10 cellular contexts compared by ENCODE assay signal in the genomic region with DNA sequence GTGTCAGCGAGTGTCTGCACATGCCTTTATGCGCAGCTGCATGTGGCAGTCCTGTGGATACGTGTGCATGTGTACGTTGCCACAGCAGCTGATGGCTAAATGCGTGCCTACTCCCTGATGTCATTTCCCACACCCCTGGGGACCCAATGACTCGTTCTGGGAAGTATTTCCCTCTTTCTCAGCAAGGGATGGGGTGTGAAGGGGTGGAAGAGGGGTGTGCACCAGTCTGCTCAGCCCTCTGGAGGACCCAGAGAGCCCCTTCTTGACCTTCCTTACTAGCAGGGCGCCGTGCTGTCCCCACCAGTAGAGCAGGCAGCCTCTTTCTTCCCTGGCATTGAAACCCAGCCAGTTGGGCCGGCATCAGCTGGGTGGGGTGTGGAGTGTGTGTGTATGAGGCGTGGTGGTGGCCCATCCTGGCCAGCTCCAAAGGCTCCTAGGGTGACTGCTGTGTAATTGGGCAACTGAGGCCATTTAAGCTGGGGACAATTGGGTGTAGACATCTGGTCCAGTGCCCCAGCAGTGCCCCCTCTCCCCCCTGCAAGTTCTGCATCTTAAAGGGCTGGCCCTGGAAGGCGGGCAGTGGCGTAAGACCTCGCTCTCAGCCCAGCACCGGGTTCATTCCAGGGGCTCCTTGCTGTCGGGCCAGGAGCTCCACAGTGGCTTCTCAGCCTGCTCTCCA. TPM values are rescaled to one million over a fixed set of nuclear protein-coding genes. Genes with fewer than 3 reads are reported as not detected.
DNase-seq lines count a peak whose midpoint lies in the region; ATAC-seq, FAIRE-seq and TF ChIP-seq lines count a peak whose summit lies in the region.
"Had no signal": no experiment of that assay in that cellular context is flagged by ENCODE, and none has a peak within 500 bp of the region (broad histone marks: within the 10 kb centered on the region; RNA-seq: fewer than 3 reads in every experiment).

No MANE protein-coding gene starts in this region.

- POLR2A ChIA-PET in HepG2 (lab: Yijun Ruan, JAX): interaction anchor here (1.1 to 1.5 kb wide), 4 partner anchors 16 to 27 kb away, joined by 3 to 7 read pairs (median 4); a partner anchor contains a TSS

- CTCF ChIA-PET in mammary epithelial cell (lab: Charles Lee; ENCODE audit: low non-redundant PET): interaction anchor here (0.5 kb wide), 1 partner anchor 19 kb away, joined by 4 read pairs; no protein-coding TSS in a partner anchor
- CTCF ChIA-PET in HepG2 (lab: Yijun Ruan, JAX; ENCODE audit: low intra/inter-chr PET ratio, low total read pairs): no interaction called here

- peak overlapping the region; percentile 66 for H3K9ac ChIP-seq in mammary epithelial cell (ENCODE audit: insufficient read depth, low read length)
- no peak overlapping the region for H3K9ac ChIP-seq in HepG2 (ENCODE audit: insufficient read depth, low read depth, low read length)

- H3K4me2 ChIP-seq in mammary epithelial cell (ENCODE audit: insufficient read depth, low read depth, low read length) (peak overlapping the region; percentile 28), HepG2 (ENCODE audit: low read depth, low read length) (peak overlapping the region; percentile 40)

- TF ChIP-seq EP300 in HepG2 (IDR thresholded peaks at IDR 0.05; ENCODE audit: low read depth in 2 of 2, low read length in 2 of 2) (no peak; a peak in 1 of 4 replicates), HepG2 (CRISPR knock-in tag; IDR thresholded peaks at IDR 0.05; ENCODE audit: borderline replicate concordance) (no peak)

- H3K79me2 ChIP-seq in mammary epithelial cell (ENCODE audit: insufficient read depth, low read length) (peaks cover 21% of the 10 kb centered on the region), HepG2 (ENCODE audit: insufficient read depth, low read length) (no peaks in the 10 kb centered on the region)

- TF ChIP-seq POLR2A in HepG2 (IDR thresholded peaks at IDR 0.05; ENCODE audit: insufficient read depth in 1 of 2, low read depth in 2 of 2, low read length in 2 of 2): no peak

- TF ChIP-seq RAD21 in HepG2 (CRISPR knock-in tag; IDR thresholded peaks at IDR 0.05): no peak

- H3K27me3 ChIP-seq in mammary epithelial cell (ENCODE audit: insufficient read depth, low read length) (no peaks in the 10 kb centered on the region), HepG2 (ENCODE audit: control insufficient read depth in 1 of 2, insufficient read depth in 2 of 2, low read length in 2 of 2) (0 out of 5 replicates have a peak, but pooled peaks cover 2 to 9% of the 10 kb centered on the region in 2 experiments)

- in situ Hi-C loops in mammary epithelial cell (cut with MboI; ENCODE audit: low sequenced_read_pairs in 2 of 2): no loop called here
- in situ Hi-C loops in HepG2 (cut with HindIII; ENCODE audit: extremely low pct_ligation_motif_present, low pct_unique_long_range_greater_than_20kb): no loop called here

- H3K27ac ChIP-seq in mammary epithelial cell (ENCODE audit: insufficient read depth, low read depth, low read length) (peak overlapping the region; percentile 98), HepG2 (ENCODE audit: extremely low read length, insufficient read depth, low read length) (no peak overlapping the region), urinary bladder (ENCODE audit: low read depth) (peak overlapping the region; percentile 61)
- H3K27ac ChIP-seq: C4-2B had no signal

- H3K9me3 ChIP-seq in mammary epithelial cell (replicated peaks; ENCODE audit: insufficient read depth, low read length) (no peaks in the 10 kb centered on the region), HepG2 (ENCODE audit: low read length) (no peaks in the 10 kb centered on the region)

- H3K4me1 ChIP-seq in mammary epithelial cell (ENCODE audit: insufficient read depth, low read length): peaks cover 61% of the 10 kb centered on the region
- H3K4me1 ChIP-seq in HepG2 (ENCODE audit: insufficient read depth, low read length): peaks cover 43% of the 10 kb centered on the region
- no peaks in the 10 kb centered on the region for H3K4me1 ChIP-seq in urinary bladder (ENCODE audit: insufficient read depth)

- H4K20me1 ChIP-seq in mammary epithelial cell (ENCODE audit: insufficient read depth, low read length): no peaks in the 10 kb centered on the region
- H4K20me1 ChIP-seq in HepG2 (ENCODE audit: insufficient read depth, low read length): no peaks in the 10 kb centered on the region

- dilution Hi-C loops in mammary epithelial cell (cut with HindIII; ENCODE audit: low sequenced_read_pairs): no loop called here

- H3K4me3 ChIP-seq in mammary epithelial cell (replicated peaks in 1 of 3; ENCODE audit: insufficient read depth in 1 of 3, low read depth in 2 of 3, low read length in 3 of 3) (no peak overlapping the region), HepG2 (replicated peaks in 1 of 3; ENCODE audit: insufficient read depth in 1 of 3, low read depth in 2 of 3, low read length in 3 of 3) (no peak overlapping the region), urinary bladder (ENCODE audit: low read depth, low read length) (no peak overlapping the region)

- BruUV-seq in mammary epithelial cell (replicated peaks; lab: Mats Ljungman, UMichigan): TSS peak; percentile 76
- BruUV-seq in HepG2 (replicated peaks; lab: Mats Ljungman, UMichigan): no TSS peak

- H3K36me3 ChIP-seq in mammary epithelial cell (ENCODE audit: insufficient read depth, low read length) (peaks cover 2% of the 10 kb centered on the region), HepG2 (replicated peaks in 1 of 2; ENCODE audit: control insufficient read depth in 1 of 2, insufficient read depth in 2 of 2, low read length in 2 of 2) (no peaks in the 10 kb centered on the region), urinary bladder (ENCODE audit: insufficient read depth) (no peaks in the 10 kb centered on the region)

- WGBS in mammary epithelial cell (ENCODE audit: low coverage, missing lambda C conversion rate): 18% methylated on average over 9 of the region's 15 CpGs
- WGBS in HepG2 (ENCODE audit: low lambda C conversion rate): 44% methylated on average over 7 of the region's 15 CpGs
- WGBS in urinary bladder: 63% methylated on average over 15 of the region's 15 CpGs

- no peak; the same call in 1 of the 3 replicates for ATAC-seq in HepG2
- ATAC-seq in GM21423 (IDR thresholded peaks at IDR 0.05; ENCODE audit: unreplicated experiment): no peak
- ATAC-seq: stimulated activated naive CD8-positive, alpha-beta T cell treated with anti-CD3 and anti-CD28 coated beads, Interleukin-15, amount 100 ng/mL, for 72 hours had no signal

- FAIRE-seq in HepG2 (lab: Jason Lieb, UNC): no peak

- H2AFZ ChIP-seq in mammary epithelial cell (ENCODE audit: low read depth, low read length) (no peak overlapping the region), HepG2 (ENCODE audit: low read length) (no peak overlapping the region)

- intact Hi-C loops in mammary epithelial cell (cut with micrococcal nuclease): loop anchor here (5.0 to 10.0 kb wide), 2 partner anchors 300 to 462 kb away; a partner anchor contains a TSS
- intact Hi-C loops in HepG2 (cut with micrococcal nuclease; ENCODE audit: unreplicated experiment): no loop called here

- DNase-seq in NCI-H2171 treated with DMSO at 0.1 percent for 48 hours (lab: John Stamatoyannopoulos, UW): peak; percentile 11
- no peak for DNase-seq in NCI-H2171 (lab: John Stamatoyannopoulos, UW)
- DNase-seq in mammary epithelial cell: peak; percentile 99
- DNase-seq in HepG2 (ENCODE audit: low spot score): peak; percentile 37
- DNase-seq in activated naive CD4-positive, alpha-beta T cell treated with anti-CD3 and anti-CD28 coated beads, Interleukin-2, amount 50 U/mL, for 16 hours: no peak
- DNase-seq in NCI-H510A treated with DMSO at 0.1 percent for 48 hours (lab: John Stamatoyannopoulos, UW): no peak
- DNase-seq: stimulated activated naive CD8-positive, alpha-beta T cell treated with anti-CD3 and anti-CD28 coated beads, Interleukin-15, amount 100 ng/mL, for 72 hours had no signal

- no peak for TF ChIP-seq CTCF in mammary epithelial cell (conservative IDR thresholded peaks at IDR 0.05 in 1 of 2, IDR thresholded peaks at IDR 0.05 in 1 of 2; ENCODE audit: extremely low read depth in 1 of 2, insufficient read depth in 1 of 2, low read depth in 1 of 2, low read length in 2 of 2)
- TF ChIP-seq CTCF in HepG2 (CRISPR knock-in tag; IDR thresholded peaks at IDR 0.05): no peak

RNA-seq across cellular contexts. Expression of a gene that starts 19.2 kb away (rescaled TPM):
- total RNA-seq in mammary epithelial cell (10 to 100 TPM; 28.2 to 41.4 TPM), HepG2 (2016; rRNA removed; fragmentation: Illumina TruSeq; extraction: Trizol) (10.8 and 11.0 TPM in 2 replicates), urinary bladder (11.1 TPM)
- polyA plus RNA-seq in mammary epithelial cell (24.0 TPM), HepG2 (2011; rRNA removed) (11.6 and 18.9 TPM in 2 replicates), urinary bladder (25.8 TPM)
- 50.4 TPM for polyA minus RNA-seq in mammary epithelial cell
- total RNA-seq in HepG2 (2016; cell fraction: cytosol; rRNA removed; fragmentation: Illumina TruSeq; extraction: Trizol; ENCODE audit: low read depth): 0.71 and 0.91 TPM in 2 replicates
- total RNA-seq in HepG2 (2016; cell fraction: insoluble cytoplasmic fraction; rRNA removed; fragmentation: Illumina TruSeq; extraction: Trizol): 7.9 and 10.3 TPM in 2 replicates
- 3.9 and 4.8 TPM in 2 replicates for total RNA-seq in HepG2 (2016; cell fraction: membrane; rRNA removed; fragmentation: Illumina TruSeq; extraction: Trizol)
- total RNA-seq in HepG2 (2016; cell fraction: nucleus; rRNA removed; fragmentation: Illumina TruSeq; extraction: Trizol): 10.1 and 11.4 TPM in 2 replicates
- 9.3 and 11.8 TPM in 2 replicates for polyA plus RNA-seq in HepG2 (2011; cell fraction: cytosol; rRNA removed)
- 50.4 and 52.6 TPM in 2 replicates for polyA plus RNA-seq in HepG2 (2011; cell fraction: nucleus; rRNA removed)
- polyA plus RNA-seq in HepG2 (2012): 12.7 and 13.6 TPM in 2 replicates
- 0.63 and 0.86 TPM in 2 replicates for polyA plus RNA-seq in HepG2 (2016; cell fraction: cytosol; fragmentation: Illumina TruSeq; extraction: Trizol; ENCODE audit: low read depth)
- polyA plus RNA-seq in HepG2 (2016; cell fraction: insoluble cytoplasmic fraction; fragmentation: Illumina TruSeq; extraction: Trizol; ENCODE audit: low read depth): 9.7 and 12.3 TPM in 2 replicates
- polyA plus RNA-seq in HepG2 (2016; cell fraction: membrane; fragmentation: Illumina TruSeq; extraction: Trizol; ENCODE audit: low read depth): 2.5 and 3.6 TPM in 2 replicates
- 19.1 and 19.2 TPM in 2 replicates for polyA plus RNA-seq in HepG2 (2016; cell fraction: nucleus; fragmentation: Illumina TruSeq; extraction: Trizol; ENCODE audit: insufficient read depth, low read depth)
- 26.7 and 38.9 TPM in 2 replicates for polyA minus RNA-seq in HepG2 (2011; rRNA and poly(A)+ RNA removed; ENCODE audit: low replicate concordance)
- 13.9 and 19.9 TPM in 2 replicates for polyA minus RNA-seq in HepG2 (2011; cell fraction: cytosol; rRNA and poly(A)+ RNA removed)
- polyA minus RNA-seq in HepG2 (2011; cell fraction: nucleus; rRNA and poly(A)+ RNA removed): 21.4 and 25.6 TPM in 2 replicates

RNA-seq across cellular contexts. Expression of a gene that starts 26.9 kb away (rescaled TPM):
- total RNA-seq in mammary epithelial cell (10 to 100 TPM; 46.5 to 62.8 TPM), HepG2 (2016; rRNA removed; fragmentation: Illumina TruSeq; extraction: Trizol) (143 and 165 TPM in 2 replicates), urinary bladder (30.1 TPM)
- polyA plus RNA-seq in mammary epithelial cell (113 TPM), HepG2 (2011; rRNA removed) (38.3 and 40.4 TPM in 2 replicates), urinary bladder (62.5 TPM)
- 22.7 TPM for polyA minus RNA-seq in mammary epithelial cell
- total RNA-seq in HepG2 (2016; cell fraction: cytosol; rRNA removed; fragmentation: Illumina TruSeq; extraction: Trizol; ENCODE audit: low read depth): 53.3 and 58.3 TPM in 2 replicates
- 140 and 190 TPM in 2 replicates for total RNA-seq in HepG2 (2016; cell fraction: insoluble cytoplasmic fraction; rRNA removed; fragmentation: Illumina TruSeq; extraction: Trizol)
- 89.4 and 101 TPM in 2 replicates for total RNA-seq in HepG2 (2016; cell fraction: membrane; rRNA removed; fragmentation: Illumina TruSeq; extraction: Trizol)
- total RNA-seq in HepG2 (2016; cell fraction: nucleus; rRNA removed; fragmentation: Illumina TruSeq; extraction: Trizol): 53.0 and 64.9 TPM in 2 replicates
- polyA plus RNA-seq in HepG2 (2011; cell fraction: cytosol; rRNA removed): 55.6 and 80.6 TPM in 2 replicates
- 36.4 and 36.8 TPM in 2 replicates for polyA plus RNA-seq in HepG2 (2011; cell fraction: nucleus; rRNA removed)
- polyA plus RNA-seq in HepG2 (2012): 33.6 and 51.6 TPM in 2 replicates
- polyA plus RNA-seq in HepG2 (2016; cell fraction: cytosol; fragmentation: Illumina TruSeq; extraction: Trizol; ENCODE audit: low read depth): 32.6 and 40.1 TPM in 2 replicates
- polyA plus RNA-seq in HepG2 (2016; cell fraction: insoluble cytoplasmic fraction; fragmentation: Illumina TruSeq; extraction: Trizol; ENCODE audit: low read depth): 146 and 162 TPM in 2 replicates
- 51.8 and 60.0 TPM in 2 replicates for polyA plus RNA-seq in HepG2 (2016; cell fraction: membrane; fragmentation: Illumina TruSeq; extraction: Trizol; ENCODE audit: low read depth)
- polyA plus RNA-seq in HepG2 (2016; cell fraction: nucleus; fragmentation: Illumina TruSeq; extraction: Trizol; ENCODE audit: insufficient read depth, low read depth): 76.9 and 83.4 TPM in 2 replicates
- polyA minus RNA-seq in HepG2 (2011; rRNA and poly(A)+ RNA removed; ENCODE audit: low replicate concordance): 38.2 and 47.6 TPM in 2 replicates
- 32.0 and 35.4 TPM in 2 replicates for polyA minus RNA-seq in HepG2 (2011; cell fraction: cytosol; rRNA and poly(A)+ RNA removed)
- 17.8 and 21.0 TPM in 2 replicates for polyA minus RNA-seq in HepG2 (2011; cell fraction: nucleus; rRNA and poly(A)+ RNA removed)

RNA-seq across cellular contexts. Expression of a gene that starts 41.4 kb away (rescaled TPM):
- total RNA-seq in mammary epithelial cell: 10 to 100 TPM; 16.5 to 21.5 TPM
- 20.3 TPM for polyA plus RNA-seq in mammary epithelial cell
- polyA minus RNA-seq in mammary epithelial cell: 19.6 TPM
- total RNA-seq in HepG2 (2016; rRNA removed; fragmentation: Illumina TruSeq; extraction: Trizol): 16.4 and 18.3 TPM in 2 replicates
- 6.8 and 7.2 TPM in 2 replicates for total RNA-seq in HepG2 (2016; cell fraction: cytosol; rRNA removed; fragmentation: Illumina TruSeq; extraction: Trizol; ENCODE audit: low read depth)
- total RNA-seq in HepG2 (2016; cell fraction: insoluble cytoplasmic fraction; rRNA removed; fragmentation: Illumina TruSeq; extraction: Trizol): 15.6 and 16.3 TPM in 2 replicates
- total RNA-seq in HepG2 (2016; cell fraction: membrane; rRNA removed; fragmentation: Illumina TruSeq; extraction: Trizol): 12.1 and 13.5 TPM in 2 replicates
- total RNA-seq in HepG2 (2016; cell fraction: nucleus; rRNA removed; fragmentation: Illumina TruSeq; extraction: Trizol): 6.7 and 7.2 TPM in 2 replicates
- 7.6 and 9.0 TPM in 2 replicates for polyA plus RNA-seq in HepG2 (2011; rRNA removed)
- polyA plus RNA-seq in HepG2 (2011; cell fraction: cytosol; rRNA removed): 6.7 and 7.3 TPM in 2 replicates
- polyA plus RNA-seq in HepG2 (2011; cell fraction: nucleus; rRNA removed): 4.2 and 4.4 TPM in 2 replicates
- 6.0 and 8.6 TPM in 2 replicates for polyA plus RNA-seq in HepG2 (2012)
- polyA plus RNA-seq in HepG2 (2016; cell fraction: cytosol; fragmentation: Illumina TruSeq; extraction: Trizol; ENCODE audit: low read depth): 4.4 and 6.8 TPM in 2 replicates
- 19.3 and 20.4 TPM in 2 replicates for polyA plus RNA-seq in HepG2 (2016; cell fraction: insoluble cytoplasmic fraction; fragmentation: Illumina TruSeq; extraction: Trizol; ENCODE audit: low read depth)
- 8.3 and 9.4 TPM in 2 replicates for polyA plus RNA-seq in HepG2 (2016; cell fraction: membrane; fragmentation: Illumina TruSeq; extraction: Trizol; ENCODE audit: low read depth)
- 10.9 and 12.9 TPM in 2 replicates for polyA plus RNA-seq in HepG2 (2016; cell fraction: nucleus; fragmentation: Illumina TruSeq; extraction: Trizol; ENCODE audit: insufficient read depth, low read depth)
- 5.9 and 26.5 TPM in 2 replicates for polyA minus RNA-seq in HepG2 (2011; rRNA and poly(A)+ RNA removed; ENCODE audit: low replicate concordance)
- polyA minus RNA-seq in HepG2 (2011; cell fraction: cytosol; rRNA and poly(A)+ RNA removed): 4.9 and 5.9 TPM in 2 replicates
- polyA minus RNA-seq in HepG2 (2011; cell fraction: nucleus; rRNA and poly(A)+ RNA removed): 8.1 and 9.9 TPM in 2 replicates
- 25.1 TPM for total RNA-seq in urinary bladder
- polyA plus RNA-seq in urinary bladder: 23.6 TPM

RNA-seq across cellular contexts. Expression of a gene that starts 45.7 kb away (rescaled TPM):
- total RNA-seq in mammary epithelial cell: 10 to 100 TPM in 1 of 2 donors, 1 to 10 TPM in 1; 3.6 to 28.5 TPM
- 5.9 TPM for polyA plus RNA-seq in mammary epithelial cell
- polyA minus RNA-seq in mammary epithelial cell: 15.3 TPM
- total RNA-seq in HepG2 (2016; rRNA removed; fragmentation: Illumina TruSeq; extraction: Trizol): 0.03 and 0.04 TPM in 2 replicates
- total RNA-seq in HepG2 (2016; cell fraction: cytosol; rRNA removed; fragmentation: Illumina TruSeq; extraction: Trizol; ENCODE audit: low read depth): not detected in 2 replicates
- total RNA-seq in HepG2 (2016; cell fraction: insoluble cytoplasmic fraction; rRNA removed; fragmentation: Illumina TruSeq; extraction: Trizol): 0.01 and 0.02 TPM in 2 replicates
- not detected in 2 replicates for total RNA-seq in HepG2 (2016; cell fraction: membrane; rRNA removed; fragmentation: Illumina TruSeq; extraction: Trizol)
- total RNA-seq in HepG2 (2016; cell fraction: nucleus; rRNA removed; fragmentation: Illumina TruSeq; extraction: Trizol): 0.06 and 0.09 TPM in 2 replicates
- polyA plus RNA-seq in HepG2 (2011; rRNA removed): 0.01 and 0.03 TPM in 2 replicates
- polyA plus RNA-seq in HepG2 (2011; cell fraction: cytosol; rRNA removed): 0.01 TPM in 2 replicates
- polyA plus RNA-seq in HepG2 (2011; cell fraction: nucleus; rRNA removed): 0.14 and 0.19 TPM in 2 replicates
- polyA plus RNA-seq in HepG2 (2012): 0.03 and 0.04 TPM in 2 replicates
- not detected in 2 replicates for polyA plus RNA-seq in HepG2 (2016; cell fraction: cytosol; fragmentation: Illumina TruSeq; extraction: Trizol; ENCODE audit: low read depth)
- polyA plus RNA-seq in HepG2 (2016; cell fraction: insoluble cytoplasmic fraction; fragmentation: Illumina TruSeq; extraction: Trizol; ENCODE audit: low read depth): not detected in 2 replicates
- polyA plus RNA-seq in HepG2 (2016; cell fraction: membrane; fragmentation: Illumina TruSeq; extraction: Trizol; ENCODE audit: low read depth): not detected in 2 replicates
- not detected in 2 replicates for polyA plus RNA-seq in HepG2 (2016; cell fraction: nucleus; fragmentation: Illumina TruSeq; extraction: Trizol; ENCODE audit: insufficient read depth, low read depth)
- polyA minus RNA-seq in HepG2 (2011; rRNA and poly(A)+ RNA removed; ENCODE audit: low replicate concordance): 0.08 and 24.5 TPM in 2 replicates
- 0.18 TPM in 1 of 2 replicates, not detected in the other for polyA minus RNA-seq in HepG2 (2011; cell fraction: cytosol; rRNA and poly(A)+ RNA removed)
- 0.12 and 0.13 TPM in 2 replicates for polyA minus RNA-seq in HepG2 (2011; cell fraction: nucleus; rRNA and poly(A)+ RNA removed)
- total RNA-seq in urinary bladder: 30.6 TPM
- polyA plus RNA-seq in urinary bladder: 63.8 TPM

Comparison
In these comparisons a context has a peak if more than half of its experiments do, and no peak if none do; other contexts are left out.
1. DNase-seq: peak in NCI-H2171 treated with DMSO at 0.1 percent for 48 hours (single experiment), mammary epithelial cell (single experiment) and HepG2 (single experiment); none in NCI-H2171 (single experiment), activated naive CD4-positive, alpha-beta T cell treated with anti-CD3 and anti-CD28 coated beads, Interleukin-2, amount 50 U/mL, for 16 hours (single experiment) and NCI-H510A treated with DMSO at 0.1 percent for 48 hours (single experiment).